ENCODE assay signal across 9 cellular contexts in the genomic region with DNA sequence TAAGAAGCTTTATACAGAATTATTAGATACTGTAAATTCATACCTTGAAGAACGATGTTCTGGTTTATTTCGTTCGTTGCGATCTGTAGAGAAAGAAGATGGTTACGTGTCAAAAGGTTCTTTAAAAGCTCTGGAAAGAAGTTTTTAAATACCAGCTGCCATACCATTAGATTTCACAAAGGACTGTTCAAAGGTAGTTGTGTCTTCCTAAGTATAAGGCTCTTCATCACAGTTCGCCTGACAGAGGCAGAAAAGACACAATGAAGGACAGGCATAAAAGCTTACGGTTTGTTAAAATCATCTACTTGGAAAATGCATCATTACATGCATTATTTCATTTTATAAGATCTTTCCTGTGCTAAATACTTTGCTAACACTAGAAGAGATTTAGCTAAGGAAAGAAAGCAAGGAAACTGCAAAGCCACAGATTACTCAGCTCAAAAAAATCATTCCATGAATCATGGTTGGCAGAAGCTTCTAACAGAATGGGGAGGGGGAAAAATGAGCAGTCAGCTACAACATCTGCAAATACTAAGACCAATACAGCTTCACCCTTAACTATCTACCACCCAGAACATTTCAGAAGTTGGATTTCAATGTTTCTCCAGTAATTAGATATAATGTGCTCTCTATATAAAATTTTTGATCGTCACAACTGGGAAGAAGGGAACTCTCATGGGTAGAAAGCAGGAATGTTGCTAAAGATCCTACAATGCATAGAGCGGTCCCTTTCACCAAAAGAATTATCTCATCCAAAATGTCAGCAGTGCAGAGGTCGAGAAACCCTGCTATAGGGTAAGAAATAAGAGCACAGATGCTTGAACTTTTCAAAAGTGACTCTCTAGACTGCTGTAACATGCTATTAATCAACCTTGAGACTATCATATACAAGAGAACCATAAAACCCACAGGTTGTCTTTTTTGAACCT. TPM values are rescaled to one million over a fixed set of nuclear protein-coding genes. Genes with fewer than 3 reads are reported as not detected.
DNase-seq lines count a peak whose midpoint lies in the region; ATAC-seq, FAIRE-seq and TF ChIP-seq lines count a peak whose summit lies in the region.
"Had no signal": no experiment of that assay in that cellular context is flagged by ENCODE, and none has a peak within 500 bp of the region (broad histone marks: within the 10 kb centered on the region; RNA-seq: fewer than 3 reads in every experiment).

No MANE protein-coding gene starts in this region.

- H2BK20ac ChIP-seq in IMR-90 (ENCODE audit: low read depth, low read length), result peak overlapping the region; percentile 97

- H3K36me3 ChIP-seq in IMR-90 (ENCODE audit: control insufficient read depth, insufficient read depth, low read length) (no peaks in the 10 kb centered on the region; the same call in 1 of the 2 replicates), endothelial cell of umbilical vein (ENCODE audit: control insufficient read depth in 2 of 2, extremely low read depth in 1 of 2, insufficient read depth in 2 of 2, low read length in 2 of 2) (no peaks in the 10 kb centered on the region), mesendoderm (ENCODE audit: control insufficient read depth, insufficient read depth, low read length) (no peaks in the 10 kb centered on the region), transverse colon (peaks cover 0 to 6% (median 0%) of the 10 kb centered on the region in 4 donors)

- no peak for TF ChIP-seq POLR2A in IMR-90 (IDR thresholded peaks at IDR 0.05; ENCODE audit: low read depth, low read length)
- no peak for TF ChIP-seq POLR2A in endothelial cell of umbilical vein (IDR thresholded peaks at IDR 0.05; ENCODE audit: low read depth, low read length)
- no peak for TF ChIP-seq POLR2A in transverse colon (IDR thresholded peaks at IDR 0.05)

- H3K4me1 ChIP-seq in IMR-90 (ENCODE audit: control insufficient read depth, insufficient read depth, low read length), result peaks cover 4% of the 10 kb centered on the region
- peaks cover 33% of the 10 kb centered on the region for H3K4me1 ChIP-seq in endothelial cell of umbilical vein (ENCODE audit: control insufficient read depth, extremely low read depth, insufficient read depth, low read length)
- H3K4me1 ChIP-seq in mesendoderm (ENCODE audit: control insufficient read depth, low read depth, low read length), result peaks cover 2% of the 10 kb centered on the region
- H3K4me1 ChIP-seq in transverse colon, result peaks cover 0 to 32% (median 0%) of the 10 kb centered on the region in 4 donors

- no peaks in the 10 kb centered on the region for H3K4me1 Mint-ChIP-seq in stimulated activated memory B cell treated with anti-CD40 and anti-IgM and Interleukin-4, amounts not matched to agents 10 μg/mL and 1 μg/mL and 100 μg/mL, for 72 hours

- H3K9me3 Mint-ChIP-seq in stimulated activated memory B cell treated with anti-CD40 and anti-IgM and Interleukin-4, amounts not matched to agents 10 μg/mL and 1 μg/mL and 100 μg/mL, for 72 hours, result peaks cover 5% of the 10 kb centered on the region

- POLR2A ChIA-PET in IMR-90 (lab: Charles Lee; ENCODE audit: unreplicated experiment) (no interaction called here), endothelial cell of umbilical vein (lab: Charles Lee) (interaction anchor here (0.6 to 1.0 kb wide), 3 partner anchors 11 to 99 kb away, joined by 3 to 6 read pairs (median 3); no protein-coding TSS in a partner anchor)

- H3K4ac ChIP-seq in IMR-90 (ENCODE audit: low read depth, low read length) (peak overlapping the region; percentile 56; the same call in 1 of the 2 replicates), mesendoderm (ENCODE audit: low read depth, low read length) (no peak overlapping the region)

- H2BK5ac ChIP-seq in IMR-90 (ENCODE audit: low read depth, low read length, poor library complexity, severe bottlenecking), result peak overlapping the region; percentile 97
- H2BK5ac ChIP-seq in mesendoderm (ENCODE audit: low read length), result no peak overlapping the region

- H3K4me2 ChIP-seq in IMR-90 (ENCODE audit: low read depth, low read length), result peak overlapping the region; percentile 99
- peak overlapping the region; percentile 93 for H3K4me2 ChIP-seq in endothelial cell of umbilical vein (ENCODE audit: insufficient read depth, low read length)
- no peak overlapping the region for H3K4me2 ChIP-seq in mesendoderm (ENCODE audit: low read length)

- H3K79me1 ChIP-seq in IMR-90 (ENCODE audit: low read depth in 1 of 2, low read length in 2 of 2) (no peaks in the 10 kb centered on the region), mesendoderm (ENCODE audit: low read length) (peaks cover 2% of the 10 kb centered on the region)

- H4K5ac ChIP-seq in IMR-90 (ENCODE audit: low read depth, low read length) (peak overlapping the region; percentile 86), mesendoderm (ENCODE audit: low read length) (no peak overlapping the region)

- H3K9me1 ChIP-seq in IMR-90 (ENCODE audit: insufficient read depth, low read length) (no peaks in the 10 kb centered on the region), endothelial cell of umbilical vein (replicated peaks; ENCODE audit: control insufficient read depth, extremely low read depth, insufficient read depth, low read length) (no peaks in the 10 kb centered on the region)

- no peak for TF ChIP-seq EP300 in transverse colon (IDR thresholded peaks at IDR 0.05; ENCODE audit: low read depth)

- H3K18ac ChIP-seq in IMR-90 (ENCODE audit: low read depth, low read length), result peak overlapping the region; percentile 99
- H3K18ac ChIP-seq in mesendoderm (ENCODE audit: low read length), result no peak overlapping the region

- in situ Hi-C loops in IMR-90 (cut with MboI; ENCODE audit: low sequenced_read_pairs), result no loop called here
- in situ Hi-C loops in transverse colon (cut with MboI; ENCODE audit: low pct_ligation_motif_present in 1 of 4, low pct_unique_long_range_greater_than_20kb in 1 of 4, low sequenced_read_pairs in 3 of 4), result no loop called here

- peak overlapping the region; percentile 90 for H2BK120ac ChIP-seq in IMR-90 (ENCODE audit: low read depth, low read length)
- H2BK120ac ChIP-seq in mesendoderm (ENCODE audit: low read depth, low read length), result no peak overlapping the region

- H3K23ac ChIP-seq in IMR-90 (ENCODE audit: low read depth, low read length) (peak overlapping the region; percentile 87), mesendoderm (ENCODE audit: low read length) (no peak overlapping the region)

- CTCF ChIA-PET in IMR-90 (lab: Yijun Ruan, JAX), result no interaction called here
- CTCF ChIA-PET in endothelial cell of umbilical vein (lab: Charles Lee), result interaction anchor here (0.6 to 2.1 kb wide), 11 partner anchors 9 to 386 kb away, joined by 3 to 8 read pairs (median 4); a partner anchor contains a TSS

- H3K9me3 ChIP-seq in IMR-90 (ENCODE audit: control insufficient read depth, insufficient read depth, low read length) (no peaks in the 10 kb centered on the region), endothelial cell of umbilical vein (replicated peaks; ENCODE audit: control insufficient read depth, insufficient read depth, low read length) (no peaks in the 10 kb centered on the region), transverse colon (no peaks in the 10 kb centered on the region)

- H2AK5ac ChIP-seq in IMR-90 (ENCODE audit: low read depth, low read length) (0 out of 2 replicates have a peak overlapping the region, but pooled peaks have one; percentile 11), mesendoderm (ENCODE audit: low read length) (no peak overlapping the region)

- H3K4me3 ChIP-seq in IMR-90 (ENCODE audit: insufficient read depth, low read depth, low read length), result peak overlapping the region; percentile 59
- peak overlapping the region; percentile 22 to 79 (median 38) for H3K4me3 ChIP-seq in endothelial cell of umbilical vein (replicated peaks in 1 of 3; ENCODE audit: insufficient read depth in 1 of 3, low read depth in 1 of 3, low read length in 3 of 3)
- H3K4me3 ChIP-seq in mesendoderm (ENCODE audit: low read length), result no peak overlapping the region
- peak overlapping the region in 3 of 4 donors; percentile 4 to 24 (median 10) for H3K4me3 ChIP-seq in transverse colon

- H3K27ac Mint-ChIP-seq in stimulated activated memory B cell treated with anti-CD40 and anti-IgM and Interleukin-4, amounts not matched to agents 10 μg/mL and 1 μg/mL and 100 μg/mL, for 72 hours, result no peak overlapping the region

- no peaks in the 10 kb centered on the region for H3K36me3 Mint-ChIP-seq in stimulated activated memory B cell treated with anti-CD40 and anti-IgM and Interleukin-4, amounts not matched to agents 10 μg/mL and 1 μg/mL and 100 μg/mL, for 72 hours

- H3K27ac ChIP-seq in IMR-90 (ENCODE audit: insufficient read depth, low read length) (peak overlapping the region; percentile 54; the same call in 1 of the 2 replicates), endothelial cell of umbilical vein (ENCODE audit: insufficient read depth, low read depth, low read length) (peak overlapping the region; percentile 80), mesendoderm (ENCODE audit: low read depth, low read length) (no peak overlapping the region), transverse colon (peak overlapping the region; percentile 63 to 74 (median 68))

- H2AK9ac ChIP-seq in IMR-90 (replicated peaks; ENCODE audit: low read depth, low read length, poor library complexity), result no peak overlapping the region

- peaks cover 32% of the 10 kb centered on the region for H3K27me3 Mint-ChIP-seq in stimulated activated memory B cell treated with anti-CD40 and anti-IgM and Interleukin-4, amounts not matched to agents 10 μg/mL and 1 μg/mL and 100 μg/mL, for 72 hours

- dilution Hi-C loops in IMR-90 (cut with HindIII; ENCODE audit: low sequenced_read_pairs, unreplicated experiment) (no loop called here), endothelial cell of umbilical vein (cut with MboI; ENCODE audit: extremely low pct_ligation_motif_present, low sequenced_read_pairs) (no loop called here)

- WGBS in IMR-90 (ENCODE audit: extremely low coverage in 2 of 2, insufficient read length in 1 of 2), 2 experiments, result no CpG with 5 or more reads among the region's 10 CpGs
- no CpG with 5 or more reads among the region's 10 CpGs for whole genome bisulfite sequencing in mesendoderm (ENCODE audit: extremely low coverage, insufficient coverage, low lambda C conversion rate)
- WGBS in transverse colon (ENCODE audit: low coverage in 1 of 2), 2 donors, result 47 to 57% methylated on average over 10 of the region's 10 CpGs

- peak; percentile 88 for DNase-seq in IMR-90
- peak; percentile 92 for DNase-seq in endothelial cell of umbilical vein (ENCODE audit: low read depth, low spot score)
- DNase-seq in mesendoderm, result peak; percentile 22
- no peak for DNase-seq in transverse colon
- DNase-seq in NCI-H69 (lab: John Stamatoyannopoulos, UW), result no peak
- no peak for DNase-seq in NCI-H1092 (lab: John Stamatoyannopoulos, UW)
- no peak for DNase-seq in cerebellar nuclear complex (lab: John Stamatoyannopoulos, UW)
- DNase-seq: NCI-H774 had no signal

- FAIRE-seq in endothelial cell of umbilical vein (lab: Jason Lieb, UNC), result peak; percentile 80

- H2BK15ac ChIP-seq in IMR-90 (ENCODE audit: low read depth, low read length) (peak overlapping the region; percentile 49; the same call in 1 of the 3 replicates), mesendoderm (replicated peaks; ENCODE audit: low read depth) (no peak overlapping the region)

- no peak overlapping the region for H3K4me3 Mint-ChIP-seq in stimulated activated memory B cell treated with anti-CD40 and anti-IgM and Interleukin-4, amounts not matched to agents 10 μg/mL and 1 μg/mL and 100 μg/mL, for 72 hours

- peak overlapping the region; percentile 84 for H3K14ac ChIP-seq in IMR-90 (replicated peaks; ENCODE audit: low read depth, low read length)

- peak overlapping the region; percentile 45 for H4K91ac ChIP-seq in IMR-90 (ENCODE audit: insufficient read depth, low read depth, low read length)

- H3K27me3 ChIP-seq in IMR-90 (ENCODE audit: control insufficient read depth, insufficient read depth, low read length), result no peaks in the 10 kb centered on the region
- no peaks in the 10 kb centered on the region for H3K27me3 ChIP-seq in endothelial cell of umbilical vein (ENCODE audit: control insufficient read depth in 2 of 2, insufficient read depth in 2 of 2, low read length in 2 of 2)
- H3K27me3 ChIP-seq in mesendoderm (ENCODE audit: insufficient read depth, low read length, poor library complexity), result no peaks in the 10 kb centered on the region
- no peaks in the 10 kb centered on the region for H3K27me3 ChIP-seq in transverse colon

- H2AFZ ChIP-seq in IMR-90 (replicated peaks; ENCODE audit: low read length, poor library complexity) (no peak overlapping the region), endothelial cell of umbilical vein (ENCODE audit: low read depth, low read length) (no peak overlapping the region)

- intact Hi-C loops in IMR-90 (cut with micrococcal nuclease), result loop anchor here (2.0 kb wide), 1 partner anchor 57 kb away; no protein-coding TSS in a partner anchor
- intact Hi-C loops in endothelial cell of umbilical vein (cut with micrococcal nuclease), result loop anchor here (1.0 to 5.0 kb wide), 4 partner anchors 39 to 192 kb away; no protein-coding TSS in a partner anchor
- intact Hi-C loops in transverse colon (cut with DNase I; ENCODE audit: low total_unique reads), result no loop called here

- H3K56ac ChIP-seq in IMR-90 (ENCODE audit: extremely low read depth, insufficient read depth, low read length) (peak overlapping the region; percentile 71; the same call in 1 of the 2 replicates), mesendoderm (ENCODE audit: low read length) (no peak overlapping the region)

- peaks cover 8% of the 10 kb centered on the region for H3K79me2 ChIP-seq in endothelial cell of umbilical vein (ENCODE audit: control insufficient read depth, insufficient read depth, low read length)
- H3K79me2 ChIP-seq in mesendoderm (ENCODE audit: control insufficient read depth, insufficient read depth, low read length), result no peaks in the 10 kb centered on the region

- TF ChIP-seq RAD21 in IMR-90 (IDR thresholded peaks at IDR 0.05; ENCODE audit: low read length), result no peak

- TF ChIP-seq CTCF in IMR-90 (conservative IDR thresholded peaks at IDR 0.05; ENCODE audit: low read depth, low read length), result no peak
- no peak for TF ChIP-seq CTCF in endothelial cell of umbilical vein (IDR thresholded peaks at IDR 0.05; ENCODE audit: extremely low read depth in 1 of 2, insufficient read depth in 1 of 2, low read depth in 1 of 2, low read length in 2 of 2)
- no peak for TF ChIP-seq CTCF in transverse colon (IDR thresholded peaks at IDR 0.05)

- H4K20me1 ChIP-seq in IMR-90 (ENCODE audit: insufficient read depth, low read length) (no peaks in the 10 kb centered on the region), endothelial cell of umbilical vein (replicated peaks; ENCODE audit: control insufficient read depth, extremely low read depth, insufficient read depth, low read length) (no peaks in the 10 kb centered on the region)

- BruUV-seq in IMR-90 (replicated peaks; lab: Mats Ljungman, UMichigan) (TSS peak; percentile 40), endothelial cell of umbilical vein (replicated peaks; lab: Mats Ljungman, UMichigan) (TSS peak; percentile 44)

- peak overlapping the region; percentile 47; the same call in 1 of the 2 replicates for H3K9ac ChIP-seq in IMR-90 (ENCODE audit: low read depth, low read length)
- peak overlapping the region; percentile 91 for H3K9ac ChIP-seq in endothelial cell of umbilical vein (replicated peaks; ENCODE audit: extremely low read depth, insufficient read depth, low read length)
- H3K9ac ChIP-seq in mesendoderm (ENCODE audit: low read length), result no peak overlapping the region

- peak overlapping the region in 1 of 2 experiments; percentile 80; a peak in 3 of 4 replicates for H4K8ac ChIP-seq in IMR-90 (ENCODE audit: low read depth in 2 of 2, low read length in 2 of 2)
- H4K8ac ChIP-seq in mesendoderm (ENCODE audit: low read depth, low read length), result no peak overlapping the region

- ATAC-seq in IMR-90 (ENCODE audit: low read depth), result peak; percentile 79
- ATAC-seq in stimulated activated memory B cell treated with anti-CD40 and anti-IgM and Interleukin-4, amounts not matched to agents 10 μg/mL and 1 μg/mL and 100 μg/mL, for 72 hours, result no peak

RNA-seq across cellular contexts. Expression of a gene that starts 50.7 kb away (rescaled TPM):
- total RNA-seq in IMR-90 (2012; rRNA removed) (not detected in 2 replicates), endothelial cell of umbilical vein (not detected in 2 replicates), transverse colon (not detected)
- polyA plus RNA-seq in IMR-90 (2012; rRNA removed) (not detected in 2 replicates), endothelial cell of umbilical vein (not detected in 2 replicates)
- polyA plus RNA-seq in IMR-90 (2012; cell fraction: cytosol; rRNA removed), result not detected in 2 replicates
- polyA plus RNA-seq in IMR-90 (2012; cell fraction: nucleus; rRNA removed; ENCODE audit: low replicate concordance), result not detected in 2 replicates
- not detected in 2 replicates for polyA plus RNA-seq in endothelial cell of umbilical vein (2011; cell fraction: cytosol; rRNA removed)
- polyA plus RNA-seq in endothelial cell of umbilical vein (2011; cell fraction: nucleus; rRNA removed), result not detected in 2 replicates
- polyA plus RNA-seq in endothelial cell of umbilical vein (2012), result not detected in 2 replicates
- polyA minus RNA-seq in endothelial cell of umbilical vein, result not detected in 2 replicates
- not detected for polyA minus RNA-seq in endothelial cell of umbilical vein (2011; cell fraction: cytosol; rRNA and poly(A)+ RNA removed)
- not detected in 2 replicates for polyA minus RNA-seq in endothelial cell of umbilical vein (2011; cell fraction: nucleus; rRNA and poly(A)+ RNA removed)
- polyA plus RNA-seq in mesendoderm (2013, experiment 1 of 2), result not detected
- not detected for polyA plus RNA-seq in mesendoderm (2013, experiment 2 of 2)

Comparison
In these comparisons a context has a peak if more than half of its experiments do, and no peak if none do; other contexts are left out.
1. DNase-seq: peak in IMR-90 (single experiment), endothelial cell of umbilical vein (single experiment) and mesendoderm (single experiment); none in transverse colon (single experiment), NCI-H69 (single experiment), NCI-H1092 (single experiment) and cerebellar nuclear complex (0 of 2).